1 cellular context compared by ENCODE assay signal in the genomic region with DNA sequence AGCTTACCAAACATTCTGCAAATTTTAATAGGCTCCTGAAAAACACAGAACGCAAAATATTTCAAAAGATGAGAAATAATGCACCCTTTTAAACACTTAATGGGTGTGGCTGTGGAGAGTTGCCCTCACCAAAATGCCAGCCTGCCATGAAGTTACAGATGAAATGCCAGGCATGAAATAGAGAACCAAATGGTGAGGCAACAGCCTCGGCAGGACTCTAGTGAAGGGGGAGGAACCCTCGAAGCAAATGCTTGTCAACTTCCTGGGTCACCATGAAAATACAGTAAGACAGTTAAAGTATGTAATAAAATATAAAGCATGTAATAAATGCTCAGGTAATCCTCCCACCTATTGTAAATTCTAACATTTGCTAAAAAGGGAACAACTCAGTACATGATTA.
TF ChIP-seq lines count a peak whose summit lies in the region.

No MANE protein-coding gene starts in this region.

TF ChIP-seq in Ishikawa, 13 proteins besides CTCF, POLR2A, EP300 and RAD21 (continued from another document):
- TF ChIP-seq, protein P1, sequence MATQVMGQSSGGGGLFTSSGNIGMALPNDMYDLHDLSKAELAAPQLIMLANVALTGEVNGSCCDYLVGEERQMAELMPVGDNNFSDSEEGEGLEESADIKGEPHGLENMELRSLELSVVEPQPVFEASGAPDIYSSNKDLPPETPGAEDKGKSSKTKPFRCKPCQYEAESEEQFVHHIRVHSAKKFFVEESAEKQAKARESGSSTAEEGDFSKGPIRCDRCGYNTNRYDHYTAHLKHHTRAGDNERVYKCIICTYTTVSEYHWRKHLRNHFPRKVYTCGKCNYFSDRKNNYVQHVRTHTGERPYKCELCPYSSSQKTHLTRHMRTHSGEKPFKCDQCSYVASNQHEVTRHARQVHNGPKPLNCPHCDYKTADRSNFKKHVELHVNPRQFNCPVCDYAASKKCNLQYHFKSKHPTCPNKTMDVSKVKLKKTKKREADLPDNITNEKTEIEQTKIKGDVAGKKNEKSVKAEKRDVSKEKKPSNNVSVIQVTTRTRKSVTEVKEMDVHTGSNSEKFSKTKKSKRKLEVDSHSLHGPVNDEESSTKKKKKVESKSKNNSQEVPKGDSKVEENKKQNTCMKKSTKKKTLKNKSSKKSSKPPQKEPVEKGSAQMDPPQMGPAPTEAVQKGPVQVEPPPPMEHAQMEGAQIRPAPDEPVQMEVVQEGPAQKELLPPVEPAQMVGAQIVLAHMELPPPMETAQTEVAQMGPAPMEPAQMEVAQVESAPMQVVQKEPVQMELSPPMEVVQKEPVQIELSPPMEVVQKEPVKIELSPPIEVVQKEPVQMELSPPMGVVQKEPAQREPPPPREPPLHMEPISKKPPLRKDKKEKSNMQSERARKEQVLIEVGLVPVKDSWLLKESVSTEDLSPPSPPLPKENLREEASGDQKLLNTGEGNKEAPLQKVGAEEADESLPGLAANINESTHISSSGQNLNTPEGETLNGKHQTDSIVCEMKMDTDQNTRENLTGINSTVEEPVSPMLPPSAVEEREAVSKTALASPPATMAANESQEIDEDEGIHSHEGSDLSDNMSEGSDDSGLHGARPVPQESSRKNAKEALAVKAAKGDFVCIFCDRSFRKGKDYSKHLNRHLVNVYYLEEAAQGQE (IDR thresholded peaks at IDR 0.05; ENCODE audit: low read depth) = no peak
- no peak for TF ChIP-seq TCF12 (IDR thresholded peaks at IDR 0.05; ENCODE audit: low read depth)
- 0 out of 2 replicates have a peak, but pooled peaks have one; percentile 6 for TF ChIP-seq CEBPB (IDR thresholded peaks at IDR 0.05)
- no peak for TF ChIP-seq NFIC (IDR thresholded peaks at IDR 0.05)
- TF ChIP-seq, protein P2, sequence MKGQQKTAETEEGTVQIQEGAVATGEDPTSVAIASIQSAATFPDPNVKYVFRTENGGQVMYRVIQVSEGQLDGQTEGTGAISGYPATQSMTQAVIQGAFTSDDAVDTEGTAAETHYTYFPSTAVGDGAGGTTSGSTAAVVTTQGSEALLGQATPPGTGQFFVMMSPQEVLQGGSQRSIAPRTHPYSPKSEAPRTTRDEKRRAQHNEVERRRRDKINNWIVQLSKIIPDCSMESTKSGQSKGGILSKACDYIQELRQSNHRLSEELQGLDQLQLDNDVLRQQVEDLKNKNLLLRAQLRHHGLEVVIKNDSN (IDR thresholded peaks at IDR 0.05) = no peak
- TF ChIP-seq CREB1 (IDR thresholded peaks at IDR 0.05; ENCODE audit: low read depth) = no peak
